ENCODE assay signal across 18 cellular contexts in genomic region chr9:121857941-121858340, GRCh38.
DNase-seq lines count a peak whose midpoint lies in the region; ATAC-seq and TF ChIP-seq lines count a peak whose summit lies in the region.
"Had no signal": no experiment of that assay in that cellular context is flagged by ENCODE, and none has a peak within 500 bp of the region (broad histone marks: within the 10 kb centered on the region; RNA-seq: fewer than 3 reads in every experiment).

No MANE protein-coding gene starts in this region.

- no peaks in the 10 kb centered on the region for H3K4me1 Mint-ChIP-seq in CD8-positive, alpha-beta T cell (ENCODE audit: low read depth)
- H3K4me1 Mint-ChIP-seq: activated CD4-positive, alpha-beta T cell treated with anti-CD3 and anti-CD28 coated beads for 36 hours had no signal

- peak; percentile 74 for TF ChIP-seq EP300 in neural cell (conservative IDR thresholded peaks at IDR 0.05; ENCODE audit: poor library complexity, severe bottlenecking)

- no peaks in the 10 kb centered on the region for H3K27me3 ChIP-seq in neural cell (ENCODE audit: insufficient read depth, low read depth, low read length)
- H3K27me3 ChIP-seq in CD8-positive, alpha-beta T cell (ENCODE audit: insufficient read depth, low read length), result no peaks in the 10 kb centered on the region
- H3K27me3 ChIP-seq: pancreas, tibial artery had no signal

- intact Hi-C loops in CD8-positive, alpha-beta T cell (cut with DNase I, micrococcal nuclease), result no loop called here

- TF ChIP-seq RAD21 in neural cell (conservative IDR thresholded peaks at IDR 0.05), result peak; percentile 22

- DNase-seq in DMS153 treated with DMSO at 0.1 percent for 48 hours (lab: John Stamatoyannopoulos, UW; ENCODE audit: unreplicated experiment), result peak; percentile 66
- peak; percentile 83 to 96 (median 84) for DNase-seq in NCI-H1417 (lab: John Stamatoyannopoulos, UW)
- peak; percentile 38 for DNase-seq in NCI-H774 (lab: John Stamatoyannopoulos, UW)
- no peak for DNase-seq in CD8-positive, alpha-beta T cell
- DNase-seq in H4 (ENCODE audit: low spot score), result no peak
- no peak for DNase-seq in HEK293T (ENCODE audit: extremely low spot score)
- DNase-seq: activated CD4-positive, alpha-beta T cell treated with anti-CD3 and anti-CD28 coated beads for 36 hours; activated effector memory CD4-positive, alpha-beta T cell treated with anti-CD3 and anti-CD28 coated beads, Interleukin-2, amount 50 U/mL, for 16 hours; Calu3; foreskin melanocyte; pancreas; T-helper 9 cell; tibial artery had no signal

- H3K27ac ChIP-seq in neural cell (ENCODE audit: low read length), result peak overlapping the region; percentile 28
- no peak overlapping the region for H3K27ac ChIP-seq in CD8-positive, alpha-beta T cell (ENCODE audit: low read depth, low read length)
- H3K27ac ChIP-seq: pancreas, skin epidermis, tibial artery had no signal

- H3K9me3 Mint-ChIP-seq in CD8-positive, alpha-beta T cell, result no peaks in the 10 kb centered on the region

- ATAC-seq in GM21576 (IDR thresholded peaks at IDR 0.05; ENCODE audit: unreplicated experiment), result no peak
- ATAC-seq in CD8-positive, alpha-beta T cell, result no peak
- ATAC-seq: activated CD4-positive, alpha-beta T cell treated with anti-CD3 and anti-CD28 coated beads for 36 hours; left lobe of liver; Panc1; pancreas had no signal

- no peak overlapping the region for H3K4me3 Mint-ChIP-seq in CD8-positive, alpha-beta T cell
- H3K4me3 Mint-ChIP-seq: activated CD4-positive, alpha-beta T cell treated with anti-CD3 and anti-CD28 coated beads for 36 hours had no signal

- H4K20me1 ChIP-seq in neural cell (ENCODE audit: insufficient read depth), result no peaks in the 10 kb centered on the region

- no peaks in the 10 kb centered on the region for H3K9me2 ChIP-seq in neural cell (ENCODE audit: insufficient read depth, low read length)

- no peak overlapping the region for H2AFZ ChIP-seq in neural cell (ENCODE audit: low read depth, low read length)

- no peaks in the 10 kb centered on the region for H3K36me3 Mint-ChIP-seq in CD8-positive, alpha-beta T cell

- peak overlapping the region; percentile 22 for H3K4me3 ChIP-seq in neural cell (ENCODE audit: low read length)
- H3K4me3 ChIP-seq in CD8-positive, alpha-beta T cell (ENCODE audit: low read depth, low read length), result no peak overlapping the region
- H3K4me3 ChIP-seq: pancreas, skin epidermis, tibial artery had no signal

- no peak overlapping the region for H3K27ac Mint-ChIP-seq in CD8-positive, alpha-beta T cell
- H3K27ac Mint-ChIP-seq: activated CD4-positive, alpha-beta T cell treated with anti-CD3 and anti-CD28 coated beads for 36 hours had no signal

- TF ChIP-seq CTCF in neural cell (IDR thresholded peaks at IDR 0.05; ENCODE audit: poor library complexity, severe bottlenecking), result no peak
- TF ChIP-seq CTCF in CD8-positive, alpha-beta T cell (IDR thresholded peaks at IDR 0.05), result no peak

- no peak overlapping the region for H3K9ac ChIP-seq in neural cell (ENCODE audit: low read length)

- H3F3A ChIP-seq in neural cell (ENCODE audit: insufficient read depth, low read length, poor library complexity, severe bottlenecking), result no peaks in the 10 kb centered on the region

- CTCF ChIA-PET in CD8-positive, alpha-beta T cell (lab: Charles Lee), result interaction anchor here (1.2 kb wide), 1 partner anchor 538 kb away, joined by 3 read pairs; no protein-coding TSS in a partner anchor
- CTCF ChIA-PET in HEK293T (lab: Yijun Ruan, JAX), result no interaction called here

- no peak overlapping the region for H3K4me2 ChIP-seq in neural cell (ENCODE audit: low read length)

- H3K4me1 ChIP-seq in CD8-positive, alpha-beta T cell (ENCODE audit: insufficient read depth, low read length), result no peaks in the 10 kb centered on the region
- H3K4me1 ChIP-seq: pancreas had no signal

- H3K79me2 ChIP-seq in neural cell (replicated peaks; ENCODE audit: insufficient read depth, low read length), result no peaks in the 10 kb centered on the region

- no peaks in the 10 kb centered on the region for H3K36me3 ChIP-seq in neural cell (ENCODE audit: insufficient read depth, low read length)
- no peaks in the 10 kb centered on the region for H3K36me3 ChIP-seq in CD8-positive, alpha-beta T cell (ENCODE audit: insufficient read depth, low read length)
- H3K36me3 ChIP-seq: pancreas, tibial artery had no signal

- no peaks in the 10 kb centered on the region for H3K9me3 ChIP-seq in neural cell (ENCODE audit: low read length)
- H3K9me3 ChIP-seq in CD8-positive, alpha-beta T cell (ENCODE audit: low read length), result no peaks in the 10 kb centered on the region
- H3K9me3 ChIP-seq: pancreas, tibial artery had no signal

- POLR2A ChIA-PET in CD8-positive, alpha-beta T cell (lab: Charles Lee), result no interaction called here
- POLR2A ChIA-PET in HEK293T (lab: Yijun Ruan, JAX), result no interaction called here

- no peaks in the 10 kb centered on the region for H3K27me3 Mint-ChIP-seq in CD8-positive, alpha-beta T cell (ENCODE audit: low read depth)
- H3K27me3 Mint-ChIP-seq: activated CD4-positive, alpha-beta T cell treated with anti-CD3 and anti-CD28 coated beads for 36 hours had no signal

TF ChIP-seq in neural cell, 6 proteins besides CTCF, POLR2A, EP300 and RAD21:
- TF ChIP-seq SMC3 (conservative IDR thresholded peaks at IDR 0.05; ENCODE audit: poor library complexity) (no peak), POLR2AphosphoS5 (IDR thresholded peaks at IDR 0.05) (peak; percentile 45), TAF1 (IDR thresholded peaks at IDR 0.05; ENCODE audit: low read depth) (no peak), MXI1 (conservative IDR thresholded peaks at IDR 0.05; ENCODE audit: poor library complexity, severe bottlenecking) (peak; percentile 20)

TF ChIP-seq in HEK293T, 16 proteins besides CTCF, POLR2A, EP300 and RAD21:
- TF ChIP-seq HDGF (IDR thresholded peaks at IDR 0.05; ENCODE audit: borderline replicate concordance), result no peak
- no peak for TF ChIP-seq TARDBP (IDR thresholded peaks at IDR 0.05)
- TF ChIP-seq ZNF384 (IDR thresholded peaks at IDR 0.05), result no peak
- no peak for TF ChIP-seq ELF4 (IDR thresholded peaks at IDR 0.05)
- TF ChIP-seq ARNT (IDR thresholded peaks at IDR 0.05), result no peak
- no peak for TF ChIP-seq BHLHE40 (IDR thresholded peaks at IDR 0.05; ENCODE audit: borderline replicate concordance)
- no peak for TF ChIP-seq FOXM1 (IDR thresholded peaks at IDR 0.05; ENCODE audit: borderline replicate concordance)
- no peak for TF ChIP-seq NFRKB (IDR thresholded peaks at IDR 0.05)
- no peak for TF ChIP-seq SUZ12 (IDR thresholded peaks at IDR 0.05)
- TF ChIP-seq CTBP1 (IDR thresholded peaks at IDR 0.05; ENCODE audit: borderline replicate concordance), result no peak
- no peak for TF ChIP-seq SP1 (IDR thresholded peaks at IDR 0.05)
- TF ChIP-seq LEF1 (IDR thresholded peaks at IDR 0.05; ENCODE audit: borderline replicate concordance), result no peak
- no peak for TF ChIP-seq L3MBTL2 (conservative IDR thresholded peaks at IDR 0.05)
- no peak for TF ChIP-seq FOXA1 (IDR thresholded peaks at IDR 0.05)
- no peak for TF ChIP-seq FOXK2 (IDR thresholded peaks at IDR 0.05)
- TF ChIP-seq PKNOX1 (IDR thresholded peaks at IDR 0.05), result no peak

Comparison
In these comparisons a context has a peak if more than half of its experiments do, and no peak if none do; other contexts are left out.
1. DNase-seq: peak in DMS153 treated with DMSO at 0.1 percent for 48 hours (single experiment), NCI-H1417 (3 of 3) and NCI-H774 (single experiment); none in CD8-positive, alpha-beta T cell (0 of 7), H4 (single experiment) and HEK293T (single experiment).